1 cellular context compared by ENCODE assay signal in the genomic region with DNA sequence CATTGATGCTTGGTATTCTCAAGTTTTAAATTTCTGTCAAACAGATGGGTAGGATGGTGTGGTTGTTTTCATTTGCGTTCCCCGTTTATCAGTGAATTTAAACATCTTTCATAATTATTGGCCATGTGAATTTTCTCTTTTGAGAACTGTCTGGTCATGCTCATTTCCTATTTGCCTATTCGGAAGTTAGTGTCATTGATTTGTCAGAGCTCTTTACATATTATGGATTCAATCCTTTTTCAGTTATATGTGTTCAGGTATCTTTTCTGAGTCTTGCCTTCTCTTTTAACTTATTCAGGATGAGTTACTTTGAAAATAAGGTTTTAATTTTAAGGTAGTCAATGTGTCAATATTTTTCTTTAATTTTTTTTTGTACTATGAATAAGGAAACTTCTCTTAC.
TF ChIP-seq lines count a peak whose summit lies in the region.

No MANE protein-coding gene starts in this region.

TF ChIP-seq in WTC11, 78 proteins besides CTCF, POLR2A, EP300 and RAD21 (continued from another document):
- TF ChIP-seq, protein P1, sequence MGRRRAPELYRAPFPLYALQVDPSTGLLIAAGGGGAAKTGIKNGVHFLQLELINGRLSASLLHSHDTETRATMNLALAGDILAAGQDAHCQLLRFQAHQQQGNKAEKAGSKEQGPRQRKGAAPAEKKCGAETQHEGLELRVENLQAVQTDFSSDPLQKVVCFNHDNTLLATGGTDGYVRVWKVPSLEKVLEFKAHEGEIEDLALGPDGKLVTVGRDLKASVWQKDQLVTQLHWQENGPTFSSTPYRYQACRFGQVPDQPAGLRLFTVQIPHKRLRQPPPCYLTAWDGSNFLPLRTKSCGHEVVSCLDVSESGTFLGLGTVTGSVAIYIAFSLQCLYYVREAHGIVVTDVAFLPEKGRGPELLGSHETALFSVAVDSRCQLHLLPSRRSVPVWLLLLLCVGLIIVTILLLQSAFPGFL (CRISPR knock-in tag; IDR thresholded peaks at IDR 0.05; ENCODE audit: borderline replicate concordance), result no peak
- TF ChIP-seq, protein P2, sequence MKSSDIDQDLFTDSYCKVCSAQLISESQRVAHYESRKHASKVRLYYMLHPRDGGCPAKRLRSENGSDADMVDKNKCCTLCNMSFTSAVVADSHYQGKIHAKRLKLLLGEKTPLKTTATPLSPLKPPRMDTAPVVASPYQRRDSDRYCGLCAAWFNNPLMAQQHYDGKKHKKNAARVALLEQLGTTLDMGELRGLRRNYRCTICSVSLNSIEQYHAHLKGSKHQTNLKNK (CRISPR knock-in tag; IDR thresholded peaks at IDR 0.05), result no peak
